In the genomic region with DNA sequence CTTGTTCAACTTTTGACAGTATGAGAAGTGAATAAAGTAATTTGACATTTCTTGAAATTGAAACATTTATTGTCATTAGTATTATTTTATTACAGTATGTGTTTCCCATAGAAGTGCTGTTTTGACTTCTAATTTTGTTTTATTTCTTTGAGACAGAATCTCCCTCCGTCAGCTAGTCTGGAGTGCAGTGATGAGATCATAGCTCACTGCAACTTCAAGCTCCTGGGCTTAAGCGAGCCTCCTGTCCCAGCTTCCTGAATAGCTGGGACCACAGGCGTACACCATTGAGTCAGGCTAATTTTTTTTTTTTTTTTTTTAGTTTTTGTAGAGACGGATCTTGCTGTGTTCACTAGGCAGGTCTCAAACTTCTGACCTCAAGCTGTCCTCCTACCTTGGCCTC, we compare ENCODE assay signal across 15 cellular contexts. TPM values are rescaled to one million over a fixed set of nuclear protein-coding genes. Genes with fewer than 3 reads are reported as not detected.
DNase-seq lines count a peak whose midpoint lies in the region; ATAC-seq and TF ChIP-seq lines count a peak whose summit lies in the region.
"Had no signal": no experiment of that assay in that cellular context is flagged by ENCODE, and none has a peak within 500 bp of the region (broad histone marks: within the 10 kb centered on the region; RNA-seq: fewer than 3 reads in every experiment).

No MANE protein-coding gene starts in this region.

- peaks cover 2% of the 10 kb centered on the region for H3K36me3 ChIP-seq in IMR-90 (ENCODE audit: control insufficient read depth, insufficient read depth, low read length)

- H4K8ac ChIP-seq in IMR-90 (ENCODE audit: low read depth in 2 of 2, low read length in 2 of 2): no peak overlapping the region

- H3K27ac ChIP-seq in IMR-90 (ENCODE audit: insufficient read depth, low read length): no peak overlapping the region
- H3K27ac ChIP-seq: foreskin keratinocyte had no signal

- H3K9me1 ChIP-seq in IMR-90 (ENCODE audit: insufficient read depth, low read length): peaks cover 30% of the 10 kb centered on the region

- no peaks in the 10 kb centered on the region for H3K9me3 Mint-ChIP-seq in effector memory CD8-positive, alpha-beta T cell
- H3K9me3 Mint-ChIP-seq: central memory CD8-positive, alpha-beta T cell had no signal

- no peak overlapping the region for H2BK20ac ChIP-seq in IMR-90 (ENCODE audit: low read depth, low read length)

- no peak overlapping the region for H3K9ac ChIP-seq in IMR-90 (ENCODE audit: low read depth, low read length)

- no peak overlapping the region for H2BK120ac ChIP-seq in IMR-90 (ENCODE audit: low read depth, low read length)

- no peaks in the 10 kb centered on the region for H3K27me3 ChIP-seq in IMR-90 (ENCODE audit: control insufficient read depth, insufficient read depth, low read length)
- H3K27me3 ChIP-seq: foreskin keratinocyte had no signal

- TF ChIP-seq CTCF in IMR-90 (conservative IDR thresholded peaks at IDR 0.05; ENCODE audit: low read depth, low read length): no peak

- BruUV-seq in IMR-90 (replicated peaks; lab: Mats Ljungman, UMichigan): no TSS peak

- H2AFZ ChIP-seq in IMR-90 (replicated peaks; ENCODE audit: low read length, poor library complexity): no peak overlapping the region

- no peak overlapping the region for H3K23ac ChIP-seq in IMR-90 (ENCODE audit: low read depth, low read length)

- no peak for ATAC-seq in IMR-90 (ENCODE audit: low read depth)
- ATAC-seq in effector memory CD8-positive, alpha-beta T cell (replicated peaks): peak; percentile 29
- ATAC-seq: activated T-cell treated with anti-CD3 and anti-CD28 coated beads, Interleukin-2, amount 50 U/mL, for 72 hours; foreskin keratinocyte; left colon had no signal

- no peak overlapping the region for H3K4me2 ChIP-seq in IMR-90 (ENCODE audit: low read depth, low read length)

- intact Hi-C loops in IMR-90 (cut with micrococcal nuclease): no loop called here

- H2AK9ac ChIP-seq in IMR-90 (replicated peaks; ENCODE audit: low read depth, low read length, poor library complexity): no peak overlapping the region

- WGBS in IMR-90 (ENCODE audit: extremely low coverage in 2 of 2, insufficient read length in 1 of 2), 2 experiments: no CpG with 5 or more reads among the region's 4 CpGs

- no peak overlapping the region for H2BK5ac ChIP-seq in IMR-90 (ENCODE audit: low read depth, low read length, poor library complexity, severe bottlenecking)

- H4K5ac ChIP-seq in IMR-90 (ENCODE audit: low read depth, low read length): no peak overlapping the region

- no peak overlapping the region for H3K27ac Mint-ChIP-seq in effector memory CD8-positive, alpha-beta T cell

- DNase-seq in DMS53 (lab: John Stamatoyannopoulos, UW) (peak; percentile 57), DMS53 treated with DMSO at 0.1 percent for 48 hours (lab: John Stamatoyannopoulos, UW; ENCODE audit: unreplicated experiment) (no peak), IMR-90 (peak; percentile 50), non-pigmented ciliary epithelial cell (ENCODE audit: low read depth) (peak; percentile 43), cortex of kidney (lab: John Stamatoyannopoulos, UW) (no peak), dedifferentiated amniotic fluid mesenchymal stem cell (ENCODE audit: extremely low spot score) (no peak), KBM-7 (no peak)
- DNase-seq in effector memory CD8-positive, alpha-beta T cell: no peak
- DNase-seq: 8988T; activated T-cell treated with anti-CD3 and anti-CD28 coated beads, Interleukin-2, amount 50 U/mL, for 72 hours; foreskin keratinocyte; left colon; NCI-H1092; NCI-H524 treated with DMSO at 0.1 percent for 48 hours had no signal

- H2AK5ac ChIP-seq in IMR-90 (ENCODE audit: low read depth, low read length): no peak overlapping the region

- peaks cover 21% of the 10 kb centered on the region for H3K4me1 ChIP-seq in IMR-90 (ENCODE audit: control insufficient read depth, insufficient read depth, low read length)

- no peak overlapping the region for H3K18ac ChIP-seq in IMR-90 (ENCODE audit: low read depth, low read length)

- peaks cover 37 to 64% of the 10 kb centered on the region in 2 donors for H3K4me1 Mint-ChIP-seq in effector memory CD8-positive, alpha-beta T cell (ENCODE audit: low read depth in 2 of 2)

- no peaks in the 10 kb centered on the region for H3K27me3 Mint-ChIP-seq in effector memory CD8-positive, alpha-beta T cell
- H3K27me3 Mint-ChIP-seq: central memory CD8-positive, alpha-beta T cell had no signal

- TF ChIP-seq RAD21 in IMR-90 (IDR thresholded peaks at IDR 0.05; ENCODE audit: low read length): no peak

- dilution Hi-C loops in IMR-90 (cut with HindIII; ENCODE audit: low sequenced_read_pairs, unreplicated experiment): no loop called here

- POLR2A ChIA-PET in IMR-90 (lab: Charles Lee; ENCODE audit: unreplicated experiment): interaction anchor here (0.6 kb wide), 1 partner anchor 105 kb away, joined by 4 read pairs; no protein-coding TSS in a partner anchor

- in situ Hi-C loops in IMR-90 (cut with MboI; ENCODE audit: low sequenced_read_pairs): no loop called here
- in situ Hi-C loops in KBM-7 (cut with MboI; ENCODE audit: low pct_unique_long_range_greater_than_20kb, low sequenced_read_pairs): no loop called here

- TF ChIP-seq POLR2A in IMR-90 (IDR thresholded peaks at IDR 0.05; ENCODE audit: low read depth, low read length): no peak

- H3K4ac ChIP-seq in IMR-90 (ENCODE audit: low read depth, low read length): no peak overlapping the region

- H4K20me1 ChIP-seq in IMR-90 (ENCODE audit: insufficient read depth, low read length): peaks cover 94% of the 10 kb centered on the region

- peaks cover 28% of the 10 kb centered on the region for H3K36me3 Mint-ChIP-seq in effector memory CD8-positive, alpha-beta T cell (ENCODE audit: insufficient read depth)

- H3K4me3 Mint-ChIP-seq in effector memory CD8-positive, alpha-beta T cell: no peak overlapping the region
- H3K4me3 Mint-ChIP-seq: activated T-cell treated with anti-CD3 and anti-CD28 coated beads, Interleukin-2, amount 50 U/mL, for 72 hours; central memory CD8-positive, alpha-beta T cell had no signal

- H3K14ac ChIP-seq in IMR-90 (replicated peaks; ENCODE audit: low read depth, low read length): no peak overlapping the region

- no peak overlapping the region for H2BK15ac ChIP-seq in IMR-90 (ENCODE audit: low read depth, low read length)

- H3K79me1 ChIP-seq in IMR-90 (ENCODE audit: low read depth in 1 of 2, low read length in 2 of 2): peaks cover 0 to 73% of the 10 kb centered on the region in 2 experiments; a peak in 3 of 4 replicates

- no peak overlapping the region for H3K4me3 ChIP-seq in IMR-90 (ENCODE audit: insufficient read depth, low read depth, low read length)

- H3K56ac ChIP-seq in IMR-90 (ENCODE audit: extremely low read depth, insufficient read depth, low read length): no peak overlapping the region

- H3K9me3 ChIP-seq in IMR-90 (ENCODE audit: control insufficient read depth, insufficient read depth, low read length): no peaks in the 10 kb centered on the region

- CTCF ChIA-PET in IMR-90 (lab: Yijun Ruan, JAX): no interaction called here

- no peak overlapping the region for H4K91ac ChIP-seq in IMR-90 (ENCODE audit: insufficient read depth, low read depth, low read length)

TF ChIP-seq in IMR-90, 13 proteins besides CTCF, POLR2A, EP300 and RAD21:
- TF ChIP-seq, protein P1, sequence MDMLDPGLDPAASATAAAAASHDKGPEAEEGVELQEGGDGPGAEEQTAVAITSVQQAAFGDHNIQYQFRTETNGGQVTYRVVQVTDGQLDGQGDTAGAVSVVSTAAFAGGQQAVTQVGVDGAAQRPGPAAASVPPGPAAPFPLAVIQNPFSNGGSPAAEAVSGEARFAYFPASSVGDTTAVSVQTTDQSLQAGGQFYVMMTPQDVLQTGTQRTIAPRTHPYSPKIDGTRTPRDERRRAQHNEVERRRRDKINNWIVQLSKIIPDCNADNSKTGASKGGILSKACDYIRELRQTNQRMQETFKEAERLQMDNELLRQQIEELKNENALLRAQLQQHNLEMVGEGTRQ (IDR thresholded peaks at IDR 0.05; ENCODE audit: low read depth, low read length): no peak
- TF ChIP-seq MXI1 (IDR thresholded peaks at IDR 0.05; ENCODE audit: borderline replicate concordance, low read depth, low read length) (no peak), RCOR1 (IDR thresholded peaks at IDR 0.05; ENCODE audit: insufficient replicate concordance, low read length) (no peak), MAZ (IDR thresholded peaks at IDR 0.05; ENCODE audit: borderline replicate concordance, low read depth, low read length) (no peak), CHD1 (IDR thresholded peaks at IDR 0.05; ENCODE audit: low read depth, low read length) (no peak), NFE2L2 (IDR thresholded peaks at IDR 0.05; ENCODE audit: low read depth, low read length) (no peak), FOS (IDR thresholded peaks at IDR 0.05; ENCODE audit: low read depth, low read length) (no peak), CEBPB (IDR thresholded peaks at IDR 0.05; ENCODE audit: low read depth, low read length) (no peak), RFX5 (IDR thresholded peaks at IDR 0.05; ENCODE audit: low read depth, low read length) (no peak), BHLHE40 (IDR thresholded peaks at IDR 0.05; ENCODE audit: low read depth, low read length) (no peak), MAFK (IDR thresholded peaks at IDR 0.05; ENCODE audit: low read depth, low read length) (no peak), SMC3 (IDR thresholded peaks at IDR 0.05; ENCODE audit: low read depth, low read length) (no peak)
- TF ChIP-seq, protein P2, sequence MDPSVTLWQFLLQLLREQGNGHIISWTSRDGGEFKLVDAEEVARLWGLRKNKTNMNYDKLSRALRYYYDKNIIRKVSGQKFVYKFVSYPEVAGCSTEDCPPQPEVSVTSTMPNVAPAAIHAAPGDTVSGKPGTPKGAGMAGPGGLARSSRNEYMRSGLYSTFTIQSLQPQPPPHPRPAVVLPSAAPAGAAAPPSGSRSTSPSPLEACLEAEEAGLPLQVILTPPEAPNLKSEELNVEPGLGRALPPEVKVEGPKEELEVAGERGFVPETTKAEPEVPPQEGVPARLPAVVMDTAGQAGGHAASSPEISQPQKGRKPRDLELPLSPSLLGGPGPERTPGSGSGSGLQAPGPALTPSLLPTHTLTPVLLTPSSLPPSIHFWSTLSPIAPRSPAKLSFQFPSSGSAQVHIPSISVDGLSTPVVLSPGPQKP (IDR thresholded peaks at IDR 0.05; ENCODE audit: borderline replicate concordance, low read depth, low read length): no peak

RNA-seq across cellular contexts. Expression of a gene that starts 29.2 kb away (rescaled TPM):
- 66.5 and 73.9 TPM in 2 replicates for total RNA-seq in IMR-90 (2012; rRNA removed)
- 48.9 and 60.6 TPM in 2 replicates for polyA plus RNA-seq in IMR-90 (2012; rRNA removed)
- 13.2 and 15.1 TPM in 2 replicates for polyA plus RNA-seq in IMR-90 (2012; cell fraction: cytosol; rRNA removed)
- 11.6 and 41.9 TPM in 2 replicates for polyA plus RNA-seq in IMR-90 (2012; cell fraction: nucleus; rRNA removed; ENCODE audit: low replicate concordance)

RNA-seq across cellular contexts. Expression of a gene that starts 52.7 kb away (rescaled TPM):
- 1.8 and 1.9 TPM in 2 replicates for total RNA-seq in IMR-90 (2012; rRNA removed)
- 11.0 and 11.9 TPM in 2 replicates for polyA plus RNA-seq in IMR-90 (2012; rRNA removed)
- polyA plus RNA-seq in IMR-90 (2012; cell fraction: cytosol; rRNA removed): 2.6 and 2.9 TPM in 2 replicates
- polyA plus RNA-seq in IMR-90 (2012; cell fraction: nucleus; rRNA removed; ENCODE audit: low replicate concordance): 65.3 and 92.1 TPM in 2 replicates

Comparison
In these comparisons a context has a peak if more than half of its experiments do, and no peak if none do; other contexts are left out.
1. DNase-seq: peak in DMS53 (single experiment), IMR-90 (single experiment) and non-pigmented ciliary epithelial cell (single experiment); none in DMS53 treated with DMSO at 0.1 percent for 48 hours (single experiment), effector memory CD8-positive, alpha-beta T cell (0 of 3), cortex of kidney (single experiment), dedifferentiated amniotic fluid mesenchymal stem cell (single experiment) and KBM-7 (single experiment).